ENCODE assay signal across 19 cellular contexts in the genomic region with DNA sequence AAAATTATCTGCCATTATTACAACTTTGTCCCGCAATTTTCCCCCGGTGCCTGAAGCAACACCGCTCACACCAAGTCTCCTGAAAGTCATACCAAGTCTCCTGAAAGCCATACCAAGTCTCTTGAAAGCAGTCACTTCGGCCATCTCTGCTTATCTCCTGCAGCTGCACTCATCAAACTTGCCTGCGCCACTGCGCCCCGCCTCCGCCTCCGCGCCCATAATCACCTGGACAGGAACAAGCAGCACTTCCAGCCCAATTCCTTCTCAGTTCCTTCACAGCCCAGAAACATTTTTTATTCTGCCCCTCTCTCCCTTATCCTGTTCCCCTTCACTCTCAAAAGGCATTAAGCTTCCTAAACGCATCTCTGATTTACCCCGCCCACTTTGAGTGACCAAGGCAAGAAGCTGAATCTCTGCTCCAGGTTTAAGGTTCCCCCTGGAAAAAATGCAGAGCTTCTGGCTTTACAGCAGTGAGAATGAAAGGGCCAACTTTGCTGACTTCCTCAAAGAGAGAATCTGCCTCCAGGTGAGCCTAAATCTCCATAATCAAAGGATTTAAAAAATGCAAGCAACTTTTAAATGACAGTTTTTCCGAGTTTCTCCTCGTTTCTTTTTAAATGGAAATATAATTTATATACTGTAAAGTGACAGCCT. TPM values are rescaled to one million over a fixed set of nuclear protein-coding genes. Genes with fewer than 3 reads are reported as not detected.
DNase-seq lines count a peak whose midpoint lies in the region; ATAC-seq and TF ChIP-seq lines count a peak whose summit lies in the region.
"Had no signal": no experiment of that assay in that cellular context is flagged by ENCODE, and none has a peak within 500 bp of the region (broad histone marks: within the 10 kb centered on the region; RNA-seq: fewer than 3 reads in every experiment).

No MANE protein-coding gene starts in this region.

- H4K91ac ChIP-seq in H9 (ENCODE audit: insufficient read length, low read depth, low read length) = no peak overlapping the region

- H3K23ac ChIP-seq in H9 (ENCODE audit: insufficient read length, low read depth, low read length) = no peak overlapping the region

- no peak overlapping the region for H2BK5ac ChIP-seq in H9 (ENCODE audit: insufficient read length, low read length)

- H3K23me2 ChIP-seq in H9 (ENCODE audit: insufficient read length, low read depth, low read length, poor library complexity, severe bottlenecking) = peaks cover 2% of the 10 kb centered on the region

- H3K4me1 Mint-ChIP-seq in H9 (peaks cover 31 to 35% of the 10 kb centered on the region in 2 experiments), WTC11 (peaks cover 39% of the 10 kb centered on the region), type B pancreatic cell (ENCODE audit: unreplicated experiment) (no peaks in the 10 kb centered on the region)

- H3K27me3 Mint-ChIP-seq in H9 (ENCODE audit: low read depth) (peaks cover 44% of the 10 kb centered on the region), WTC11 (ENCODE audit: low read depth) (peaks cover 30% of the 10 kb centered on the region), type B pancreatic cell (peaks cover 63% of the 10 kb centered on the region)

- H2BK12ac ChIP-seq in H9 (ENCODE audit: insufficient read length, low read depth, low read length) = no peak overlapping the region

- H2AFZ ChIP-seq in H9 (ENCODE audit: low read length) = no peak overlapping the region

- TF ChIP-seq CTCF in H9 (conservative IDR thresholded peaks at IDR 0.05) (no peak), WTC11 (IDR thresholded peaks at IDR 0.05) (no peak), type B pancreatic cell (conservative IDR thresholded peaks at IDR 0.05) (no peak)

- ATAC-seq in WTC11 (peak; percentile 69), HG03565 (IDR thresholded peaks at IDR 0.05; ENCODE audit: unreplicated experiment) (no peak), HG02852 (IDR thresholded peaks at IDR 0.05; ENCODE audit: unreplicated experiment) (no peak)

- H3K79me1 ChIP-seq in H9 (ENCODE audit: insufficient read depth, low read depth, low read length, poor library complexity, severe bottlenecking) = no peaks in the 10 kb centered on the region

- POLR2A ChIA-PET in WTC11 (lab: Charles Lee) = interaction anchor here (0.7 kb wide), 1 partner anchor 1076 kb away, joined by 3 read pairs; no protein-coding TSS in a partner anchor

- H2BK15ac ChIP-seq in H9 (ENCODE audit: low read depth, low read length) = no peak overlapping the region

- no peak overlapping the region for H3K27ac ChIP-seq in H9 (ENCODE audit: insufficient read length, low read depth, low read length)
- H3K27ac ChIP-seq: SJCRH30 had no signal

- H3K9me3 Mint-ChIP-seq in H9 (peaks cover 67 to 88% of the 10 kb centered on the region in 2 experiments), WTC11 (no peaks in the 10 kb centered on the region), type B pancreatic cell (peaks cover 5% of the 10 kb centered on the region)

- peaks cover 18 to 25% (median 22%) of the 10 kb centered on the region in 3 experiments for H3K36me3 Mint-ChIP-seq in H9 (ENCODE audit: insufficient read depth in 1 of 3, low read depth in 3 of 3)
- H3K36me3 Mint-ChIP-seq in WTC11 = peaks cover 6% of the 10 kb centered on the region
- peaks cover 7% of the 10 kb centered on the region for H3K36me3 Mint-ChIP-seq in type B pancreatic cell
- H3K36me3 Mint-ChIP-seq: CD4-positive, alpha-beta memory T cell had no signal

- peak overlapping the region; percentile 37 for H3K4me3 ChIP-seq in iPS-18c (ENCODE audit: insufficient read depth, low read depth, low read length)
- H3K4me3 ChIP-seq: SJCRH30 had no signal

- H4K5ac ChIP-seq in H9 (ENCODE audit: insufficient read length, low read depth, low read length) = no peak overlapping the region

- no peak overlapping the region for H3K18ac ChIP-seq in H9 (ENCODE audit: insufficient read length, low read depth, low read length)

- no peak overlapping the region for H3T11ph ChIP-seq in H9 (ENCODE audit: low read length)

- H3K4me1 ChIP-seq in H9 (ENCODE audit: insufficient read depth, low read length) = no peaks in the 10 kb centered on the region
- H3K4me1 ChIP-seq: BE2C, SJCRH30 had no signal

- H2BK120ac ChIP-seq in H9 (ENCODE audit: low read depth, low read length, poor library complexity, severe bottlenecking) = no peak overlapping the region

- no CpG with 5 or more reads among the region's 14 CpGs for WGBS in H9 (ENCODE audit: extremely low coverage, insufficient read length, low lambda C conversion rate)

- no peaks in the 10 kb centered on the region for H3K79me2 ChIP-seq in H9 (ENCODE audit: insufficient read depth, low read length)

- no peak overlapping the region for H4K8ac ChIP-seq in H9 (replicated peaks; ENCODE audit: insufficient read length, low read depth, low read length)

- peak; percentile 45 for DNase-seq in H9
- no peak for DNase-seq in WTC11 (ENCODE audit: low spot score)
- DNase-seq in type B pancreatic cell (ENCODE audit: extremely low spot score, unreplicated experiment) = no peak
- no peak for DNase-seq in AML-193 (lab: John Stamatoyannopoulos, UW)
- DNase-seq: BE2C; Calu3; CD4-positive, alpha-beta memory T cell; DMS53; NCI-H1417 treated with DMSO at 0.1 percent for 48 hours; NCI-H2029; NCI-H2171; NCI-H446 treated with DMSO at 0.1 percent for 48 hours; NCI-H774; SJCRH30 had no signal

- H3K9me3 ChIP-seq in H9 (ENCODE audit: control insufficient read depth, low read depth, low read length) (peaks cover 28% of the 10 kb centered on the region), iPS-18c (ENCODE audit: control insufficient read depth, insufficient read depth, low read length) (peaks cover 20% of the 10 kb centered on the region)
- H3K9me3 ChIP-seq: BE2C, SJCRH30 had no signal

- H3K4ac ChIP-seq in H9 (ENCODE audit: low read depth, low read length) = no peak overlapping the region

- peak overlapping the region; percentile 58 for H3K4me2 ChIP-seq in H9 (ENCODE audit: insufficient read depth, insufficient read length, low read length)

- no peak overlapping the region for H3K9ac ChIP-seq in H9 (ENCODE audit: extremely low read depth, insufficient read length, low read length)

- no peak overlapping the region for H3K56ac ChIP-seq in H9 (ENCODE audit: insufficient read length, low read depth, low read length)

- peak overlapping the region; percentile 56 to 70 for H3K4me3 Mint-ChIP-seq in H9
- peak overlapping the region; percentile 70 for H3K4me3 Mint-ChIP-seq in WTC11
- peak overlapping the region; percentile 12 for H3K4me3 Mint-ChIP-seq in type B pancreatic cell

- H3K14ac ChIP-seq in H9 (ENCODE audit: insufficient read depth, low read length) = no peak overlapping the region

- no peak overlapping the region for H2AK5ac ChIP-seq in H9 (ENCODE audit: insufficient read length, low read length)

- CTCF ChIA-PET in WTC11 (lab: Charles Lee) = interaction anchor here (0.7 to 2.2 kb wide), 3 partner anchors 18 to 176 kb away, joined by 3 to 6 read pairs (median 3); no protein-coding TSS in a partner anchor

- H2BK20ac ChIP-seq in H9 (ENCODE audit: low read depth, low read length, poor library complexity, severe bottlenecking) = no peak overlapping the region

- H4K20me1 ChIP-seq in H9 (ENCODE audit: control insufficient read depth, insufficient read depth, insufficient read length) = no peaks in the 10 kb centered on the region

- H3K27me3 ChIP-seq in H9 (ENCODE audit: insufficient read depth, low read length) = no peaks in the 10 kb centered on the region; the same call in 1 of the 2 replicates
- H3K27me3 ChIP-seq: BE2C, SJCRH30 had no signal

- H3K27ac Mint-ChIP-seq in H9 (peak overlapping the region in 1 of 3 experiments; percentile 9; a peak in 3 of 7 replicates), WTC11 (peak overlapping the region; percentile 55), type B pancreatic cell (no peak overlapping the region)
- H3K27ac Mint-ChIP-seq: CD4-positive, alpha-beta memory T cell had no signal

TF ChIP-seq in WTC11, 78 proteins besides CTCF, POLR2A, EP300 and RAD21 (continues in another document):
- TF ChIP-seq ZNF121 (CRISPR knock-in tag; IDR thresholded peaks at IDR 0.05) (no peak), FOXP1 (CRISPR knock-in tag; IDR thresholded peaks at IDR 0.05; ENCODE audit: borderline replicate concordance) (no peak), KAT7 (CRISPR knock-in tag; IDR thresholded peaks at IDR 0.05; ENCODE audit: borderline replicate concordance) (no peak), ZNF416 (CRISPR knock-in tag; IDR thresholded peaks at IDR 0.05) (no peak), RELA (CRISPR knock-in tag; IDR thresholded peaks at IDR 0.05; ENCODE audit: borderline replicate concordance) (no peak)
- TF ChIP-seq, protein P1, sequence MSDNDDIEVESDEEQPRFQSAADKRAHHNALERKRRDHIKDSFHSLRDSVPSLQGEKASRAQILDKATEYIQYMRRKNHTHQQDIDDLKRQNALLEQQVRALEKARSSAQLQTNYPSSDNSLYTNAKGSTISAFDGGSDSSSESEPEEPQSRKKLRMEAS (CRISPR knock-in tag; IDR thresholded peaks at IDR 0.05) = no peak
- TF ChIP-seq, protein P2, sequence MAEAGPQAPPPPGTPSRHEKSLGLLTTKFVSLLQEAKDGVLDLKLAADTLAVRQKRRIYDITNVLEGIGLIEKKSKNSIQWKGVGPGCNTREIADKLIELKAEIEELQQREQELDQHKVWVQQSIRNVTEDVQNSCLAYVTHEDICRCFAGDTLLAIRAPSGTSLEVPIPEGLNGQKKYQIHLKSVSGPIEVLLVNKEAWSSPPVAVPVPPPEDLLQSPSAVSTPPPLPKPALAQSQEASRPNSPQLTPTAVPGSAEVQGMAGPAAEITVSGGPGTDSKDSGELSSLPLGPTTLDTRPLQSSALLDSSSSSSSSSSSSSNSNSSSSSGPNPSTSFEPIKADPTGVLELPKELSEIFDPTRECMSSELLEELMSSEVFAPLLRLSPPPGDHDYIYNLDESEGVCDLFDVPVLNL (CRISPR knock-in tag; IDR thresholded peaks at IDR 0.05; ENCODE audit: borderline replicate concordance, low read depth) = no peak
- TF ChIP-seq, protein P3, sequence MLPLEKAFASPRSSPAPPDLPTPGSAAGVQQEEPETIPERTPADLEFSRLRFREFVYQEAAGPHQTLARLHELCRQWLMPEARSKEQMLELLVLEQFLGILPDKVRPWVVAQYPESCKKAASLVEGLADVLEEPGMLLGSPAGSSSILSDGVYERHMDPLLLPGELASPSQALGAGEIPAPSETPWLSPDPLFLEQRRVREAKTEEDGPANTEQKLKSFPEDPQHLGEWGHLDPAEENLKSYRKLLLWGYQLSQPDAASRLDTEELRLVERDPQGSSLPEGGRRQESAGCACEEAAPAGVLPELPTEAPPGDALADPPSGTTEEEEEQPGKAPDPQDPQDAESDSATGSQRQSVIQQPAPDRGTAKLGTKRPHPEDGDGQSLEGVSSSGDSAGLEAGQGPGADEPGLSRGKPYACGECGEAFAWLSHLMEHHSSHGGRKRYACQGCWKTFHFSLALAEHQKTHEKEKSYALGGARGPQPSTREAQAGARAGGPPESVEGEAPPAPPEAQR (CRISPR knock-in tag; IDR thresholded peaks at IDR 0.05) = no peak

RNA-seq across cellular contexts. Expression of a gene that starts 7.7 kb away (rescaled TPM):
- total RNA-seq in H9 (2021) (11.9 and 12.2 TPM in 2 replicates), WTC11 (2021) (5.9 to 12.0 TPM (median 5.9 TPM) in 3 replicates), type B pancreatic cell (ENCODE audit: low replicate concordance) (2.1 and 3.5 TPM in 2 replicates)
- total RNA-seq: Calu3; CD4-positive, alpha-beta memory T cell; HT-29; LHCN-M2; SJCRH30 had no signal

Comparison
In these comparisons a context has a peak if more than half of its experiments do, and no peak if none do; other contexts are left out.
1. H3K4me3 Mint-ChIP-seq: peak in every context shown above with its lines; median percentile 70 in WTC11; 63 in H9; 12 in type B pancreatic cell.